Comparison of ENCODE assay signal across 19 cellular contexts in genomic region chr7:150473902-150474301, GRCh38. TPM values are rescaled to one million over a fixed set of nuclear protein-coding genes. Genes with fewer than 3 reads are reported as not detected.
DNase-seq lines count a peak whose midpoint lies in the region; ATAC-seq and TF ChIP-seq lines count a peak whose summit lies in the region.
"Had no signal": no experiment of that assay in that cellular context is flagged by ENCODE, and none has a peak within 500 bp of the region (broad histone marks: within the 10 kb centered on the region; RNA-seq: fewer than 3 reads in every experiment).

No MANE protein-coding gene starts in this region.

- H3K36me3 ChIP-seq in heart left ventricle, result peaks cover 0 to 83% (median 70%) of the 10 kb centered on the region in 9 donors
- peaks cover 8 to 70% (median 14%) of the 10 kb centered on the region in 3 experiments for H3K36me3 ChIP-seq in naive thymus-derived CD4-positive, alpha-beta T cell (ENCODE audit: control insufficient read depth in 2 of 3, insufficient read depth in 3 of 3, low read length in 3 of 3)

- H3K4me1 Mint-ChIP-seq in activated CD4-positive, alpha-beta T cell treated with anti-CD3 and anti-CD28 coated beads for 36 hours, result peaks cover 75% of the 10 kb centered on the region
- H3K4me1 Mint-ChIP-seq in T-cell, result peaks cover 83 to 93% (median 89%) of the 10 kb centered on the region in 3 donors
- H3K4me1 Mint-ChIP-seq in naive thymus-derived CD4-positive, alpha-beta T cell, result peaks cover 58 to 96% (median 92%) of the 10 kb centered on the region in 7 donors

- CTCF ChIA-PET in activated CD4-positive, alpha-beta T cell treated with anti-CD3 and anti-CD28 coated beads for 36 hours (lab: Charles Lee), result interaction anchor here (1.5 to 1.8 kb wide), 3 partner anchors 9 to 42 kb away, joined by 4 to 5 read pairs (median 4); no protein-coding TSS in a partner anchor
- CTCF ChIA-PET in T-cell (lab: Charles Lee), result interaction anchor here in 1 of 2 donors (0.9 kb wide), 1 partner anchor 10 kb away, joined by 3 read pairs; no protein-coding TSS in a partner anchor
- CTCF ChIA-PET in naive thymus-derived CD4-positive, alpha-beta T cell (lab: Charles Lee), result no interaction called here

- TF ChIP-seq CTCF in heart left ventricle (IDR thresholded peaks at IDR 0.05), result no peak

- no peak overlapping the region for H3K4me3 Mint-ChIP-seq in activated CD4-positive, alpha-beta T cell treated with anti-CD3 and anti-CD28 coated beads for 36 hours
- H3K4me3 Mint-ChIP-seq in T-cell, result peak overlapping the region in 1 of 3 donors; percentile 24
- H3K4me3 Mint-ChIP-seq in naive thymus-derived CD4-positive, alpha-beta T cell, result peak overlapping the region in 7 of 10 donors; percentile 7 to 46 (median 13)

- peak overlapping the region in 7 of 12 donors; percentile 9 to 39 (median 28) for H3K27ac ChIP-seq in heart left ventricle
- peak overlapping the region; percentile 34 for H3K27ac ChIP-seq in naive thymus-derived CD4-positive, alpha-beta T cell (ENCODE audit: low read depth, low read length)
- H3K27ac ChIP-seq: PC-9 had no signal

- POLR2A ChIA-PET in activated CD4-positive, alpha-beta T cell treated with anti-CD3 and anti-CD28 coated beads for 36 hours (lab: Charles Lee), result no interaction called here
- POLR2A ChIA-PET in T-cell (lab: Charles Lee), result interaction anchor here (0.6 to 0.9 kb wide), 2 partner anchors 9 kb away, joined by 3 read pairs; no protein-coding TSS in a partner anchor
- POLR2A ChIA-PET in naive thymus-derived CD4-positive, alpha-beta T cell (lab: Charles Lee), result interaction anchor here (0.9 to 19.0 kb wide), 12 partner anchors 7 to 249 kb away, joined by 3 to 637 read pairs (median 6); partner anchors contain the start of genes GIMAP4, GIMAP6, GIMAP7 and GIMAP8

- H3K4me3 ChIP-seq in heart left ventricle, result no peak overlapping the region
- H3K4me3 ChIP-seq in naive thymus-derived CD4-positive, alpha-beta T cell (ENCODE audit: low read length), result no peak overlapping the region
- H3K4me3 ChIP-seq: PC-9 had no signal

- peaks cover under 1 to 61% (median 11%) of the 10 kb centered on the region in 12 donors for H3K4me1 ChIP-seq in heart left ventricle
- H3K4me1 ChIP-seq in naive thymus-derived CD4-positive, alpha-beta T cell (ENCODE audit: control insufficient read depth in 2 of 2, insufficient read depth in 2 of 2, low read length in 2 of 2), result peaks cover 44 to 58% of the 10 kb centered on the region in 2 donors
- H3K4me1 ChIP-seq: Caco-2 had no signal

- no peak for ATAC-seq in activated CD4-positive, alpha-beta T cell treated with anti-CD3 and anti-CD28 coated beads for 36 hours
- ATAC-seq in heart left ventricle (peak in 1 of 4 donors; percentile 44), Right ventricle myocardium superior (ENCODE audit: poor library complexity) (no peak), T-cell (replicated peaks in 1 of 4) (no peak)
- ATAC-seq in naive thymus-derived CD4-positive, alpha-beta T cell, result no peak

- TF ChIP-seq POLR2A in heart left ventricle (IDR thresholded peaks at IDR 0.05), result no peak

- H3K27me3 Mint-ChIP-seq in activated CD4-positive, alpha-beta T cell treated with anti-CD3 and anti-CD28 coated beads for 36 hours, result no peaks in the 10 kb centered on the region
- H3K27me3 Mint-ChIP-seq in T-cell, result no peaks in the 10 kb centered on the region
- no peaks in the 10 kb centered on the region for H3K27me3 Mint-ChIP-seq in naive thymus-derived CD4-positive, alpha-beta T cell

- H3K9me3 Mint-ChIP-seq in activated CD4-positive, alpha-beta T cell treated with anti-CD3 and anti-CD28 coated beads for 36 hours (ENCODE audit: low read depth), result peaks cover 2% of the 10 kb centered on the region
- H3K9me3 Mint-ChIP-seq in T-cell, result peaks cover 0 to 8% (median 2%) of the 10 kb centered on the region in 3 donors
- H3K9me3 Mint-ChIP-seq in naive thymus-derived CD4-positive, alpha-beta T cell, result peaks cover 0 to 14% (median 2%) of the 10 kb centered on the region in 11 donors

- H3K27me3 ChIP-seq in heart left ventricle, result no peaks in the 10 kb centered on the region
- no peaks in the 10 kb centered on the region for H3K27me3 ChIP-seq in naive thymus-derived CD4-positive, alpha-beta T cell (ENCODE audit: control insufficient read depth in 2 of 2, insufficient read depth in 2 of 2, low read length in 2 of 2)

- no peaks in the 10 kb centered on the region for H3K9me3 ChIP-seq in heart left ventricle
- H3K9me3 ChIP-seq in naive thymus-derived CD4-positive, alpha-beta T cell (ENCODE audit: control insufficient read depth in 2 of 3, low read length in 3 of 3), result no peaks in the 10 kb centered on the region
- H3K9me3 ChIP-seq: Caco-2 had no signal

- intact Hi-C loops in activated CD4-positive, alpha-beta T cell treated with anti-CD3 and anti-CD28 coated beads for 36 hours (cut with DNase I, micrococcal nuclease), result loop anchor here in 1 of 2 experiments (1.0 kb wide), 1 partner anchor 9 kb away; no protein-coding TSS in a partner anchor
- intact Hi-C loops in heart left ventricle (cut with DNase I), result loop anchor here in 2 of 10 donors (10.0 kb wide), 2 partner anchors 151 to 251 kb away; no protein-coding TSS in a partner anchor
- intact Hi-C loops in Right ventricle myocardium superior (cut with DNase I), result no loop called here
- intact Hi-C loops in naive thymus-derived CD4-positive, alpha-beta T cell (cut with micrococcal nuclease), result no loop called here

- no peak for DNase-seq in activated CD4-positive, alpha-beta T cell treated with anti-CD3 and anti-CD28 coated beads for 36 hours
- DNase-seq in activated CD4-positive, alpha-beta T cell treated with anti-CD3 and anti-CD28 coated beads, Interleukin-2, amount 50 U/mL, for 4 hours, result no peak
- DNase-seq in heart left ventricle, result no peak
- no peak for DNase-seq in Right ventricle myocardium superior
- DNase-seq in T-cell, result no peak
- DNase-seq in naive thymus-derived CD4-positive, alpha-beta T cell, result no peak
- no peak for DNase-seq in midbrain (lab: John Stamatoyannopoulos, UW)
- DNase-seq in amniotic stem cell (lab: John Stamatoyannopoulos, UW), result no peak
- DNase-seq: 8988T, Caco-2, DMS153, EL, KBM-7, NCI-H1417 treated with DMSO at 0.1 percent for 48 hours, NCI-H2029 treated with DMSO at 0.1 percent for 48 hours, NCI-H510A treated with DMSO at 0.1 percent for 48 hours, PC-9 had no signal

- H3K36me3 Mint-ChIP-seq in activated CD4-positive, alpha-beta T cell treated with anti-CD3 and anti-CD28 coated beads for 36 hours (ENCODE audit: low read depth), result peaks cover 67% of the 10 kb centered on the region
- H3K36me3 Mint-ChIP-seq in T-cell, result peaks cover 92% of the 10 kb centered on the region
- H3K36me3 Mint-ChIP-seq in naive thymus-derived CD4-positive, alpha-beta T cell, result peaks cover 43 to 91% (median 84%) of the 10 kb centered on the region in 5 donors

- 60 to 82% (median 70%) methylated on average over 7 of the region's 7 CpGs for WGBS in heart left ventricle, 4 donors

- H3K27ac Mint-ChIP-seq in activated CD4-positive, alpha-beta T cell treated with anti-CD3 and anti-CD28 coated beads for 36 hours, result peak overlapping the region; percentile 32
- H3K27ac Mint-ChIP-seq in T-cell, result peak overlapping the region; percentile 65 to 80
- H3K27ac Mint-ChIP-seq in naive thymus-derived CD4-positive, alpha-beta T cell, result peak overlapping the region in 8 of 9 donors; percentile 25 to 97 (median 84)

RNA-seq across cellular contexts. Expression of gene GIMAP8, which starts 23.5 kb away (rescaled TPM):
- 1 to 10 TPM; 7.7 to 9.6 TPM for total RNA-seq in activated CD4-positive, alpha-beta T cell treated with anti-CD3 and anti-CD28 coated beads for 36 hours
- total RNA-seq in heart left ventricle (10 to 100 TPM; 11.3 to 36.0 (median 14.9) TPM), Right ventricle myocardium superior (14.4 TPM), T-cell (10 to 100 TPM; 17.8 to 54.6 (median 50.1) TPM)
- polyA plus RNA-seq in heart left ventricle, result 10 to 100 TPM; 11.7 to 20.3 TPM
- total RNA-seq in naive thymus-derived CD4-positive, alpha-beta T cell, result 10 to 100 TPM; 13.8 to 69.7 (median 52.5) TPM
- polyA plus RNA-seq in naive thymus-derived CD4-positive, alpha-beta T cell, result 10 to 100 TPM; 26.0 to 56.5 TPM
- total RNA-seq: H4, PC-9 had no signal
- polyA plus RNA-seq: BJ had no signal

RNA-seq across cellular contexts. Expression of gene GIMAP7, which starts 40.8 kb away (rescaled TPM):
- total RNA-seq in activated CD4-positive, alpha-beta T cell treated with anti-CD3 and anti-CD28 coated beads for 36 hours, result 10 to 100 TPM; 34.5 to 36.9 TPM
- 10 to 100 TPM; 14.4 to 46.8 (median 18.9) TPM for total RNA-seq in heart left ventricle
- polyA plus RNA-seq in heart left ventricle, result 10 to 100 TPM; 34.6 to 48.0 TPM
- 22.2 TPM for total RNA-seq in Right ventricle myocardium superior
- 100 to 1,000 TPM in 3 of 5 donors, 10 to 100 TPM in 2; 76.8 to 430 (median 392) TPM for total RNA-seq in T-cell
- 100 to 1,000 TPM in 3 of 5 experiments, 10 to 100 TPM in 2; 66.3 to 555 (median 321) TPM for total RNA-seq in naive thymus-derived CD4-positive, alpha-beta T cell
- 1,000 to 10,000 TPM in 1 of 2 donors, 100 to 1,000 TPM in 1; 772 to 1,293 TPM for polyA plus RNA-seq in naive thymus-derived CD4-positive, alpha-beta T cell
- total RNA-seq: Caco-2, H4, PC-9 had no signal
- polyA plus RNA-seq: BJ had no signal

Comparison
In these comparisons a context has a peak if more than half of its experiments do, and no peak if none do; other contexts are left out.
1. H3K27ac Mint-ChIP-seq: peak in every context shown above with its lines; median percentile 84 in naive thymus-derived CD4-positive, alpha-beta T cell; 72 in T-cell; 32 in activated CD4-positive, alpha-beta T cell treated with anti-CD3 and anti-CD28 coated beads for 36 hours.